8 cellular contexts compared by ENCODE assay signal in genomic region chr9:4793412-4794005, GRCh38. TPM values are rescaled to one million over a fixed set of nuclear protein-coding genes. Genes with fewer than 3 reads are reported as not detected.
DNase-seq lines count a peak whose midpoint lies in the region; ATAC-seq and TF ChIP-seq lines count a peak whose summit lies in the region.

No MANE protein-coding gene starts in this region.

- no peaks in the 10 kb centered on the region; the same call in 1 of the 2 replicates for H3K36me3 ChIP-seq in Panc1 (ENCODE audit: control insufficient read depth, insufficient read depth, low read length)
- H3K36me3 ChIP-seq in esophagus (ENCODE audit: control insufficient read depth in 2 of 2, insufficient read depth in 2 of 2, low read length in 1 of 2): no peaks in the 10 kb centered on the region
- H3K36me3 ChIP-seq in parathyroid adenoma (ENCODE audit: control insufficient read depth, insufficient read depth, low read length): no peaks in the 10 kb centered on the region

- peak; percentile 68 for DNase-seq in NCI-H1105 treated with DMSO at 0.1 percent for 48 hours (lab: John Stamatoyannopoulos, UW)
- no peak for DNase-seq in NCI-H1105 (lab: John Stamatoyannopoulos, UW)
- DNase-seq in Panc1 (ENCODE audit: low read depth, low spot score): no peak
- DNase-seq in NCI-H1436 (lab: John Stamatoyannopoulos, UW): no peak
- no peak for DNase-seq in omental fat pad (ENCODE audit: low spot score)
- DNase-seq in DMS 273 (lab: John Stamatoyannopoulos, UW; ENCODE audit: unreplicated experiment): no peak

- TF ChIP-seq CTCF in Panc1 (IDR thresholded peaks at IDR 0.05): no peak
- TF ChIP-seq CTCF in parathyroid adenoma (IDR thresholded peaks at IDR 0.05): no peak
- no peak for TF ChIP-seq CTCF in omental fat pad (IDR thresholded peaks at IDR 0.05)

- 4 to 5% methylated on average over 26 of the region's 26 CpGs for WGBS in esophagus, 2 donors

- no peak overlapping the region for H3K9ac ChIP-seq in parathyroid adenoma

- BruUV-seq in Panc1 (replicated peaks; lab: Mats Ljungman, UMichigan): no TSS peak

- no peaks in the 10 kb centered on the region for H3K79me2 ChIP-seq in parathyroid adenoma

- H3K4me3 ChIP-seq in Panc1 (ENCODE audit: low read depth in 2 of 2, low read length in 2 of 2) (peak overlapping the region; percentile 65 to 66), esophagus (ENCODE audit: low read depth in 1 of 2, low read length in 2 of 2) (peak overlapping the region; percentile 73 to 92), parathyroid adenoma (ENCODE audit: low read depth, low read length) (peak overlapping the region; percentile 91)

- H3K27ac ChIP-seq in Panc1 (ENCODE audit: low read length): peak overlapping the region; percentile 44; the same call in 1 of the 2 replicates
- peak overlapping the region; percentile 80 to 84 for H3K27ac ChIP-seq in esophagus (ENCODE audit: low read depth in 2 of 2, low read length in 1 of 2)
- H3K27ac ChIP-seq in parathyroid adenoma: peak overlapping the region; percentile 77

- CTCF ChIA-PET in Panc1 (lab: Charles Lee): no interaction called here

- in situ Hi-C loops in Panc1 (cut with HindIII; ENCODE audit: low pct_unique_long_range_greater_than_20kb, low sequenced_read_pairs): no loop called here

- POLR2A ChIA-PET in Panc1 (lab: Charles Lee): no interaction called here

- H3K4me2 ChIP-seq in parathyroid adenoma (ENCODE audit: low read length): peak overlapping the region; percentile 81

- no peaks in the 10 kb centered on the region for H3K9me3 ChIP-seq in Panc1 (ENCODE audit: control insufficient read depth, insufficient read depth, low read depth, low read length)
- no peaks in the 10 kb centered on the region for H3K9me3 ChIP-seq in esophagus (ENCODE audit: control insufficient read depth in 2 of 2, insufficient read depth in 1 of 2, low read depth in 1 of 2, low read length in 1 of 2)
- H3K9me3 ChIP-seq in parathyroid adenoma (ENCODE audit: control insufficient read depth, low read length): no peaks in the 10 kb centered on the region

- H3K27me3 ChIP-seq in Panc1 (ENCODE audit: control insufficient read depth, insufficient read depth, low read length) (no peaks in the 10 kb centered on the region), esophagus (ENCODE audit: control insufficient read depth in 1 of 2, insufficient read depth in 2 of 2, low read length in 2 of 2) (no peaks in the 10 kb centered on the region), parathyroid adenoma (ENCODE audit: control insufficient read depth, insufficient read depth, low read length) (no peaks in the 10 kb centered on the region)

- H2AFZ ChIP-seq in parathyroid adenoma: peak overlapping the region; percentile 87

- ATAC-seq in Panc1: no peak
- ATAC-seq in omental fat pad (ENCODE audit: low FRiP score): no peak

- intact Hi-C loops in Panc1 (cut with micrococcal nuclease; ENCODE audit: unreplicated experiment): no loop called here

- H3K4me1 ChIP-seq in Panc1 (ENCODE audit: control insufficient read depth, insufficient read depth, low read length) (peaks cover 2% of the 10 kb centered on the region; the same call in 1 of the 2 replicates), esophagus (ENCODE audit: control insufficient read depth in 2 of 2, insufficient read depth in 2 of 2, low read length in 1 of 2) (peaks cover 0 to 4% of the 10 kb centered on the region in 2 donors), parathyroid adenoma (peaks cover 11% of the 10 kb centered on the region)

RNA-seq across cellular contexts. Expression of gene RCL1, which starts 0.8 kb away (rescaled TPM):
- total RNA-seq in Panc1 (2021; ENCODE audit: unreplicated experiment): 11.2 TPM
- polyA plus RNA-seq in Panc1 (2012; ENCODE audit: insufficient read length): 6.7 TPM
- polyA plus RNA-seq in esophagus: 10 to 100 TPM in 1 of 2 donors, 1 to 10 TPM in 1; 8.5 to 10.8 TPM
- total RNA-seq in omental fat pad: 10 to 100 TPM; 54.1 to 97.3 (median 88.8) TPM

RNA-seq across cellular contexts. Expression of gene AK3, which starts 52.5 kb away (rescaled TPM):
- total RNA-seq in Panc1 (2021; ENCODE audit: unreplicated experiment) (15.9 TPM), omental fat pad (10 to 100 TPM; 77.6 to 99.4 (median 88.6) TPM)
- polyA plus RNA-seq in Panc1 (2012; ENCODE audit: insufficient read length): 27.2 TPM
- polyA plus RNA-seq in esophagus: 10 to 100 TPM; 36.0 to 39.0 TPM
